ENCODE assay signal across 8 cellular contexts in the genomic region with DNA sequence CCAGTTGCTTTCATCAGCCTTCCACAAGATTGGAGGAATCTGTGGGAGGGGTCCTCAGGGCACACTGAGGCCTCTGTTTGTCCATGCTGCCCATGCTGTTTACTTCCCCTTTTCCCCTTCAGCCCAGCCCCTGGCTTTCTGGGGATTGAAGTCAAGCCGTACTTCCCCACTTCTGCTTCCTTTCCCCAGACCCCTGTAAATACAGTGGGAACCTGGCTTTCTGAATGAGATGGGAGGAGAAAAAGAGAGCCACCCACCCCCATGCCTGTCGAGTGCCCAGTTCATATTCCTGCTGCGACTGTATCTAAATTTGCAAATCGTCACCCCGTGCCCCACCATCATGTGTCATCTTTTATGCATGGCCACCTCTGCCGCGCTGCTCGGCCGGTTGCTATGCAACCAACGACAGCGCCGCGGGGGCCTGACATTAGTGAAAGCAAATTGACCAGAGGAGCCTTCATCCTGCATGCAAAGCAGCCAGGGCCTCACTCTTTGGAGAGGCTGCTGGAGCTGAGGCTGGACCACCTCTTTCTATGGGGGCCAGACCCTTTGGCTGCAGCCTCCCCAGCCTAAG.
DNase-seq lines count a peak whose midpoint lies in the region; ATAC-seq and TF ChIP-seq lines count a peak whose summit lies in the region.

No MANE protein-coding gene starts in this region.

- H3K27ac ChIP-seq in SK-N-SH (ENCODE audit: low read depth in 2 of 2, low read length in 1 of 2) = peak overlapping the region in 1 of 2 experiments; percentile 88; a peak in 2 of 4 replicates
- H3K27ac ChIP-seq in OCI-LY7 (ENCODE audit: low read depth, low read length, poor library complexity, severe bottlenecking) = peak overlapping the region; percentile 18
- no peak overlapping the region for H3K27ac ChIP-seq in upper lobe of right lung

- H3K9me3 ChIP-seq in SK-N-SH (no peaks in the 10 kb centered on the region), OCI-LY7 (ENCODE audit: low read length) (no peaks in the 10 kb centered on the region), upper lobe of right lung (no peaks in the 10 kb centered on the region), MG63 (no peaks in the 10 kb centered on the region)

- no peaks in the 10 kb centered on the region for H3K9me2 ChIP-seq in SK-N-SH
- no peaks in the 10 kb centered on the region for H3K9me2 ChIP-seq in OCI-LY7 (ENCODE audit: insufficient read depth, low read length)

- H2AFZ ChIP-seq in SK-N-SH (ENCODE audit: low read depth) (no peak overlapping the region), OCI-LY7 (ENCODE audit: low read length) (peak overlapping the region; percentile 84)

- no peaks in the 10 kb centered on the region for H3K79me2 ChIP-seq in SK-N-SH (ENCODE audit: insufficient read depth)
- H3K79me2 ChIP-seq in OCI-LY7 (ENCODE audit: insufficient read depth, low read depth, low read length) = no peaks in the 10 kb centered on the region

- H3K4me1 ChIP-seq in SK-N-SH (ENCODE audit: control insufficient read depth in 1 of 2, insufficient read depth in 2 of 2, low read depth in 1 of 2, low read length in 1 of 2) (peaks cover 0 to 19% of the 10 kb centered on the region in 2 experiments; a peak in 2 of 4 replicates), OCI-LY7 (ENCODE audit: insufficient read depth, low read length, poor library complexity, severe bottlenecking) (peaks cover 34% of the 10 kb centered on the region), upper lobe of right lung (no peaks in the 10 kb centered on the region)

- peak; percentile 67 for DNase-seq in SK-N-SH
- DNase-seq in OCI-LY7 (ENCODE audit: low spot score) = peak; percentile 81
- no peak for DNase-seq in upper lobe of right lung
- DNase-seq in T1000 (lab: John Stamatoyannopoulos, UW) = no peak
- no peak for DNase-seq in stimulated activated CD4-positive, alpha-beta T cell treated with anti-CD3 and anti-CD28 coated beads, Interleukin-15, amount 100 ng/mL, for 24 hours
- no peak for DNase-seq in MG63

- TF ChIP-seq CTCF in SK-N-SH (IDR thresholded peaks at IDR 0.05) (no peak), OCI-LY7 (conservative IDR thresholded peaks at IDR 0.05; ENCODE audit: low read length) (no peak), upper lobe of right lung (IDR thresholded peaks at IDR 0.05) (no peak)

- intact Hi-C loops in OCI-LY7 (cut with micrococcal nuclease; ENCODE audit: unreplicated experiment) (no loop called here), upper lobe of right lung (cut with DNase I) (no loop called here)

- WGBS in SK-N-SH (ENCODE audit: low lambda C conversion rate) = 4% methylated on average over 10 of the region's 13 CpGs

- BruUV-seq in OCI-LY7 (replicated peaks; lab: Mats Ljungman, UMichigan) = no TSS peak

- H4K20me1 ChIP-seq in SK-N-SH (ENCODE audit: insufficient read depth) = no peaks in the 10 kb centered on the region
- no peaks in the 10 kb centered on the region for H4K20me1 ChIP-seq in OCI-LY7 (ENCODE audit: insufficient read depth, low read length)

- H3K27me3 ChIP-seq in SK-N-SH (ENCODE audit: insufficient read depth) (no peaks in the 10 kb centered on the region), upper lobe of right lung (no peaks in the 10 kb centered on the region), MG63 (no peaks in the 10 kb centered on the region)

- H3K36me3 ChIP-seq in SK-N-SH (replicated peaks in 1 of 2; ENCODE audit: control insufficient read depth in 1 of 2, insufficient read depth in 2 of 2, low read length in 1 of 2) = no peaks in the 10 kb centered on the region
- H3K36me3 ChIP-seq in OCI-LY7 (ENCODE audit: insufficient read depth, low read length) = no peaks in the 10 kb centered on the region
- no peaks in the 10 kb centered on the region for H3K36me3 ChIP-seq in upper lobe of right lung
- no peaks in the 10 kb centered on the region for H3K36me3 ChIP-seq in MG63

- no peak overlapping the region for H3K4me2 ChIP-seq in SK-N-SH
- H3K4me2 ChIP-seq in OCI-LY7 (ENCODE audit: low read length) = peak overlapping the region; percentile 52

- no peak for TF ChIP-seq RAD21 in SK-N-SH (IDR thresholded peaks at IDR 0.05; ENCODE audit: low read length)

- H3K9ac ChIP-seq in SK-N-SH = no peak overlapping the region

- H3K4me3 ChIP-seq in SK-N-SH (ENCODE audit: low read depth in 2 of 2, low read length in 1 of 2) (no peak overlapping the region; a peak in 1 of 4 replicates), OCI-LY7 (ENCODE audit: low read depth, low read length, poor library complexity, severe bottlenecking) (peak overlapping the region; percentile 41), upper lobe of right lung (no peak overlapping the region), MG63 (no peak overlapping the region)

- CTCF ChIA-PET in SK-N-SH (lab: Yijun Ruan, JAX) (interaction anchor here (0.6 to 1.1 kb wide), 2 partner anchors 62 to 556 kb away, joined by 3 read pairs; no protein-coding TSS in a partner anchor), OCI-LY7 (lab: Charles Lee; ENCODE audit: unreplicated experiment) (no interaction called here)

- TF ChIP-seq EP300 in SK-N-SH (IDR thresholded peaks at IDR 0.05; ENCODE audit: borderline replicate concordance in 1 of 2, low read depth in 1 of 2, low read length in 1 of 2) = no peak

- POLR2A ChIA-PET in SK-N-SH (lab: Yijun Ruan, JAX) = interaction anchor here (0.6 to 1.1 kb wide), 3 partner anchors 10 to 20 kb away, joined by 3 to 4 read pairs (median 3); no protein-coding TSS in a partner anchor
- POLR2A ChIA-PET in OCI-LY7 (lab: Charles Lee) = interaction anchor here (0.7 kb wide), 1 partner anchor 17 kb away, joined by 3 read pairs; no protein-coding TSS in a partner anchor

- no peaks in the 10 kb centered on the region for H3F3A ChIP-seq in SK-N-SH (replicated peaks; ENCODE audit: insufficient read depth)

- ATAC-seq in SK-N-SH treated with all-trans-retinoic acid at 6 μM for 48 hours (no peak; the same call in 2 of the 3 replicates), HG03354 (IDR thresholded peaks at IDR 0.05; ENCODE audit: poor library complexity, severe bottlenecking, unreplicated experiment) (peak; percentile 96), upper lobe of right lung (peak; percentile 27)

TF ChIP-seq in SK-N-SH, 30 proteins besides CTCF, POLR2A, EP300 and RAD21:
- TF ChIP-seq FOXM1 (IDR thresholded peaks at IDR 0.05; ENCODE audit: low read depth) (no peak), MXI1 (IDR thresholded peaks at IDR 0.05; ENCODE audit: low read depth, low read length) (peak; percentile 70; the same call in 1 of the 2 replicates), FOXJ3 (CRISPR knock-in tag; IDR thresholded peaks at IDR 0.05) (0 out of 2 replicates have a peak, but pooled peaks have one; percentile 30)
- TF ChIP-seq, protein P1, sequence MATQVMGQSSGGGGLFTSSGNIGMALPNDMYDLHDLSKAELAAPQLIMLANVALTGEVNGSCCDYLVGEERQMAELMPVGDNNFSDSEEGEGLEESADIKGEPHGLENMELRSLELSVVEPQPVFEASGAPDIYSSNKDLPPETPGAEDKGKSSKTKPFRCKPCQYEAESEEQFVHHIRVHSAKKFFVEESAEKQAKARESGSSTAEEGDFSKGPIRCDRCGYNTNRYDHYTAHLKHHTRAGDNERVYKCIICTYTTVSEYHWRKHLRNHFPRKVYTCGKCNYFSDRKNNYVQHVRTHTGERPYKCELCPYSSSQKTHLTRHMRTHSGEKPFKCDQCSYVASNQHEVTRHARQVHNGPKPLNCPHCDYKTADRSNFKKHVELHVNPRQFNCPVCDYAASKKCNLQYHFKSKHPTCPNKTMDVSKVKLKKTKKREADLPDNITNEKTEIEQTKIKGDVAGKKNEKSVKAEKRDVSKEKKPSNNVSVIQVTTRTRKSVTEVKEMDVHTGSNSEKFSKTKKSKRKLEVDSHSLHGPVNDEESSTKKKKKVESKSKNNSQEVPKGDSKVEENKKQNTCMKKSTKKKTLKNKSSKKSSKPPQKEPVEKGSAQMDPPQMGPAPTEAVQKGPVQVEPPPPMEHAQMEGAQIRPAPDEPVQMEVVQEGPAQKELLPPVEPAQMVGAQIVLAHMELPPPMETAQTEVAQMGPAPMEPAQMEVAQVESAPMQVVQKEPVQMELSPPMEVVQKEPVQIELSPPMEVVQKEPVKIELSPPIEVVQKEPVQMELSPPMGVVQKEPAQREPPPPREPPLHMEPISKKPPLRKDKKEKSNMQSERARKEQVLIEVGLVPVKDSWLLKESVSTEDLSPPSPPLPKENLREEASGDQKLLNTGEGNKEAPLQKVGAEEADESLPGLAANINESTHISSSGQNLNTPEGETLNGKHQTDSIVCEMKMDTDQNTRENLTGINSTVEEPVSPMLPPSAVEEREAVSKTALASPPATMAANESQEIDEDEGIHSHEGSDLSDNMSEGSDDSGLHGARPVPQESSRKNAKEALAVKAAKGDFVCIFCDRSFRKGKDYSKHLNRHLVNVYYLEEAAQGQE (IDR thresholded peaks at IDR 0.05; ENCODE audit: low read depth, low read length) = no peak
TF ChIP-seq in SK-N-SH: peak in this region for 2.

TF ChIP-seq in SK-N-SH treated with all-trans-retinoic acid at 6 μM for 48 hours, 23 proteins besides CTCF, POLR2A, EP300 and RAD21 (continues in another document):
- TF ChIP-seq, protein P2, sequence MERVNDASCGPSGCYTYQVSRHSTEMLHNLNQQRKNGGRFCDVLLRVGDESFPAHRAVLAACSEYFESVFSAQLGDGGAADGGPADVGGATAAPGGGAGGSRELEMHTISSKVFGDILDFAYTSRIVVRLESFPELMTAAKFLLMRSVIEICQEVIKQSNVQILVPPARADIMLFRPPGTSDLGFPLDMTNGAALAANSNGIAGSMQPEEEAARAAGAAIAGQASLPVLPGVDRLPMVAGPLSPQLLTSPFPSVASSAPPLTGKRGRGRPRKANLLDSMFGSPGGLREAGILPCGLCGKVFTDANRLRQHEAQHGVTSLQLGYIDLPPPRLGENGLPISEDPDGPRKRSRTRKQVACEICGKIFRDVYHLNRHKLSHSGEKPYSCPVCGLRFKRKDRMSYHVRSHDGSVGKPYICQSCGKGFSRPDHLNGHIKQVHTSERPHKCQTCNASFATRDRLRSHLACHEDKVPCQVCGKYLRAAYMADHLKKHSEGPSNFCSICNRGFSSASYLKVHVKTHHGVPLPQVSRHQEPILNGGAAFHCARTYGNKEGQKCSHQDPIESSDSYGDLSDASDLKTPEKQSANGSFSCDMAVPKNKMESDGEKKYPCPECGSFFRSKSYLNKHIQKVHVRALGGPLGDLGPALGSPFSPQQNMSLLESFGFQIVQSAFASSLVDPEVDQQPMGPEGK (CRISPR knock-in tag; IDR thresholded peaks at IDR 0.05; ENCODE audit: borderline replicate concordance) = no peak
- TF ChIP-seq ZFP3 (CRISPR knock-in tag; IDR thresholded peaks at IDR 0.05) (no peak), CSDC2 (CRISPR knock-in tag; IDR thresholded peaks at IDR 0.05) (no peak), GLIS3 (CRISPR knock-in tag; IDR thresholded peaks at IDR 0.05) (no peak)

Comparison
In these comparisons a context has a peak if more than half of its experiments do, and no peak if none do; other contexts are left out.
1. DNase-seq: peak in SK-N-SH (single experiment) and OCI-LY7 (single experiment); none in upper lobe of right lung (single experiment), T1000 (single experiment), stimulated activated CD4-positive, alpha-beta T cell treated with anti-CD3 and anti-CD28 coated beads, Interleukin-15, amount 100 ng/mL, for 24 hours (single experiment) and MG63 (single experiment).